7 cellular contexts compared by ENCODE assay signal in the genomic region with DNA sequence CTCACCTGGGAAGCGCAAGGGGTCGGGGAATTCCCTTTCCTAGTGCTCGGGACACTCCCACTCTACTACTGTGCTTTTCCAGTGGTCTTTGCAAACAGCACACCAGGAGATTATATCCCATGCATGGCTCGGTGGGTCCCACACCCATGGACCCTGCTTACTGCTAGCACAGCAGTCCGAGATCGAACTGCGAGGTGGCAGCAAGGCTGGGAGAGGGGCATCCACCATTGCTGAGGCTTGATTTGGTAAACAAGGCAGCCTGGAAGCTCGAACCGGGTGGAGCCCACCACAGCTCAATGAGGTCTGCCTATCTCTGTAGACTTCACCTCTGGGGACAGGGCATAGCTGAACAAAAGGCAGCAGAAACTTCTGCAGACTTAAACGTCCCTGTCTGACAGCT.
"Had no signal": no experiment of that assay in that cellular context is flagged by ENCODE, and none has a peak within 500 bp of the region (broad histone marks: within the 10 kb centered on the region; RNA-seq: fewer than 3 reads in every experiment).

No MANE protein-coding gene starts in this region.

- FAIRE-seq: HepG2, HTR-8/SVneo, K562 had no signal

- ATAC-seq: HepG2, K562 had no signal

- H3K27ac ChIP-seq: HL-60 had no signal

- DNase-seq: IMR-90, KBM-7, KG1 had no signal

- H3K4me3 ChIP-seq: K562 had no signal
